In the genomic region with DNA sequence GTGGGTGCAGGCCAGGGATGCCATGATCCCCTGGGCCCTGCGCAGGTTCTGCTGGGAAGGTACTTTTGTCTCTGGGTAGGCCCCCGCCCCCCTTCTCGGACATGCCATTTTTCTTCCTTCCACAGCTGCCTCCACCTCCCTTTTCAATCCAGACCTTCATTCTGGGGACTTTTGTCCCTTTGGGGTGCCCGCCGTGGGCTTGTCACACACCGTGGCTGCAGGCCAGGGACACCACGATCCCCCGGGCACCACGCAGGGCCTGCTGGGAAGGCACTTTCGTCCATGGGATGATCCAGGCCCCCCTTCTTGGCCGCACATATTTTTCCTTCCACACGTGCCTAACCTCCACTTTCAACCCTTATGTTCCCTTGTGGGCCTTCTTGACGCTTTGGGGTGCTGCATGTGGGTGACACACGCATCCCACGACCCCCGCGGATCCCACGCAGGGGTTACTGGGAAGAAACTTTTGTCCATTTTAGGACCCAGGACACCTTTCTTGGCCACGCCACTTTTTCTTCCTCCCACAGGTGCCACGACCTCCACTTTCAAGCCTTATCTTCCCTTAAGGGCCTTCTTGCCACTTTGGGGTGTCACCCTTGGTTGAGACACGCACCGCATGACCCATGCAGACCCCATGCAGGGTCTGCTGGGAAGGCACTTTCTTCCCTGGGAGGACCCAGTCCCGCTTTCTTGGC, we compare ENCODE assay signal across 13 cellular contexts.
DNase-seq lines count a peak whose midpoint lies in the region; ATAC-seq and TF ChIP-seq lines count a peak whose summit lies in the region.
"Had no signal": no experiment of that assay in that cellular context is flagged by ENCODE, and none has a peak within 500 bp of the region (broad histone marks: within the 10 kb centered on the region; RNA-seq: fewer than 3 reads in every experiment).

No MANE protein-coding gene starts in this region.

- peak; percentile 35 for DNase-seq in cardiac septum (ENCODE audit: low spot score)
- DNase-seq in right atrium auricular region (ENCODE audit: low spot score) = no peak
- DNase-seq in coronary artery (ENCODE audit: low spot score) = peak; percentile 45
- DNase-seq in mucosa of descending colon = peak in 2 of 3 donors; percentile 4 to 22
- DNase-seq in activated gamma-delta T cell treated with Interleukin-2 at 50 U/mL for 16 hours = no peak
- DNase-seq in tibial nerve (ENCODE audit: low spot score in 2 of 2) = no peak
- DNase-seq: GF-D8, HCEC 1CT, NCI-H1436, NCI-H2029 treated with DMSO at 0.1 percent for 48 hours, NCI-H2227 treated with DMSO at 0.1 percent for 48 hours, NCI-H524 treated with DMSO at 0.1 percent for 48 hours had no signal

- WGBS in tibial nerve, 2 donors = 84% methylated on average over 23 of the region's 23 CpGs

- TF ChIP-seq CTCF in right atrium auricular region (IDR thresholded peaks at IDR 0.05) (no peak), coronary artery (IDR thresholded peaks at IDR 0.05) (no peak), mucosa of descending colon (IDR thresholded peaks at IDR 0.05) (no peak), tibial nerve (IDR thresholded peaks at IDR 0.05) (no peak)

- H3K27ac ChIP-seq in right atrium auricular region (no peak overlapping the region), coronary artery (no peak overlapping the region), tibial nerve (no peak overlapping the region)

- TF ChIP-seq EP300 in tibial nerve (IDR thresholded peaks at IDR 0.05) = no peak

- H3K36me3 ChIP-seq in right atrium auricular region = no peaks in the 10 kb centered on the region
- H3K36me3 ChIP-seq in mucosa of descending colon (ENCODE audit: low read depth) = no peaks in the 10 kb centered on the region
- H3K36me3 ChIP-seq in tibial nerve = no peaks in the 10 kb centered on the region

- TF ChIP-seq POLR2A in tibial nerve (IDR thresholded peaks at IDR 0.05) = no peak

- H3K4me3 ChIP-seq in right atrium auricular region (no peak overlapping the region), coronary artery (no peak overlapping the region), mucosa of descending colon (no peak overlapping the region), tibial nerve (no peak overlapping the region)

- intact Hi-C loops in cardiac septum (cut with DNase I) (no loop called here), mucosa of descending colon (cut with DNase I, micrococcal nuclease) (no loop called here)

- no peak for ATAC-seq in mucosa of descending colon
- no peak for ATAC-seq in GM18858 (IDR thresholded peaks at IDR 0.05; ENCODE audit: unreplicated experiment)

- H3K27me3 ChIP-seq in right atrium auricular region = no peaks in the 10 kb centered on the region
- H3K27me3 ChIP-seq in tibial nerve = no peaks in the 10 kb centered on the region

- H3K4me1 ChIP-seq in right atrium auricular region (no peaks in the 10 kb centered on the region), mucosa of descending colon (ENCODE audit: low read depth) (no peaks in the 10 kb centered on the region), tibial nerve (no peaks in the 10 kb centered on the region)

- H3K9me3 ChIP-seq in right atrium auricular region (no peaks in the 10 kb centered on the region), mucosa of descending colon (peaks cover 97% of the 10 kb centered on the region), tibial nerve (peaks cover 0 to 81% (median 0%) of the 10 kb centered on the region in 4 donors)

Comparison
In these comparisons a context has a peak if more than half of its experiments do, and no peak if none do; other contexts are left out.
1. DNase-seq: peak in cardiac septum (single experiment), coronary artery (single experiment) and mucosa of descending colon (2 of 3); none in right atrium auricular region (single experiment), activated gamma-delta T cell treated with Interleukin-2 at 50 U/mL for 16 hours (single experiment) and tibial nerve (0 of 2).